In the genomic region with DNA sequence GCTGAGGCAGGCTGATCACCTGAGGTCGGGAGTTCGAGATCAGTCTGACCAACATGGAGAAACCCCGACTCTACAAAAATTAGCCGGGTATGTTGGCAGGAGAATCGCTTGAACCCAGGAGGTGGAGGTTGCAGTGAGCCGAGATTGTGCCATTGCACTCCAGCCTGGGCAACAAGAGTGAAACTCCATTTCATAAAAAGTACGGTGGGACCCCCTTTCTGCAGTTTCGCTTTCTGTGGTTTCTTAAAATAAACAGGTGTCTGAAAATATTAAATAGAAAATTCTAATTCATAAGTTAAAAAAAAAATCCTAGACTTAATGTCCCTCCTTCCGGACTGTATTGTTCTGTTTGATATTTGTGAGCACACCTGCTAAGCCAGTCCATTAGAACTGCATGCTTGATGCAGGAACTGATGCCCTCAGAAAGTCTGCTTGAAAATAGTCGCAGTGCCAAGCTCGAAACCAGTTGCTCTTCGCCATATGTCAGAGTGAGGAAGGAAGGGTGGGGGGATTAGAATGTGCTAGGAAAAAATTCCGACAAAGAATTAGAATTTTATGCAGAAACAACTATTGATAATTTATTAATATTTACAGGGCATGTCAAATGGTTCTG, we compare ENCODE assay signal across 1 cellular context.
TF ChIP-seq lines count a peak whose summit lies in the region.

No MANE protein-coding gene starts in this region.

TF ChIP-seq in GM12878, 131 proteins besides CTCF, POLR2A, EP300 and RAD21 (continued from another document and continues in another):
- TF ChIP-seq, protein P1, sequence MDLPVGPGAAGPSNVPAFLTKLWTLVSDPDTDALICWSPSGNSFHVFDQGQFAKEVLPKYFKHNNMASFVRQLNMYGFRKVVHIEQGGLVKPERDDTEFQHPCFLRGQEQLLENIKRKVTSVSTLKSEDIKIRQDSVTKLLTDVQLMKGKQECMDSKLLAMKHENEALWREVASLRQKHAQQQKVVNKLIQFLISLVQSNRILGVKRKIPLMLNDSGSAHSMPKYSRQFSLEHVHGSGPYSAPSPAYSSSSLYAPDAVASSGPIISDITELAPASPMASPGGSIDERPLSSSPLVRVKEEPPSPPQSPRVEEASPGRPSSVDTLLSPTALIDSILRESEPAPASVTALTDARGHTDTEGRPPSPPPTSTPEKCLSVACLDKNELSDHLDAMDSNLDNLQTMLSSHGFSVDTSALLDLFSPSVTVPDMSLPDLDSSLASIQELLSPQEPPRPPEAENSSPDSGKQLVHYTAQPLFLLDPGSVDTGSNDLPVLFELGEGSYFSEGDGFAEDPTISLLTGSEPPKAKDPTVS (IDR thresholded peaks at IDR 0.05; ENCODE audit: low read depth, low read length) = no peak
- TF ChIP-seq TCF12 (IDR thresholded peaks at IDR 0.05; ENCODE audit: low read depth, low read length) (no peak), SUPT20H (IDR thresholded peaks at IDR 0.05; ENCODE audit: borderline replicate concordance, control insufficient read depth, low read depth, low read length) (no peak), PML (IDR thresholded peaks at IDR 0.05; ENCODE audit: low read length) (0 out of 2 replicates have a peak, but pooled peaks have one; percentile 14), BRCA1 (IDR thresholded peaks at IDR 0.05; ENCODE audit: low read depth, low read length) (no peak), ZNF384 (IDR thresholded peaks at IDR 0.05; ENCODE audit: borderline replicate concordance, low read depth, low read length) (0 out of 2 replicates have a peak, but pooled peaks have one; percentile 13), BCL11A (IDR thresholded peaks at IDR 0.05; ENCODE audit: low read depth, low read length) (no peak), SRF (IDR thresholded peaks at IDR 0.05; ENCODE audit: low read depth in 2 of 2, low read length in 2 of 2) (no peak), KDM1A (IDR thresholded peaks at IDR 0.05; ENCODE audit: borderline replicate concordance) (no peak), ZNF207 (IDR thresholded peaks at IDR 0.05; ENCODE audit: borderline replicate concordance) (no peak), ESRRA (IDR thresholded peaks at IDR 0.05; ENCODE audit: low read length) (no peak), BMI1 (IDR thresholded peaks at IDR 0.05; ENCODE audit: borderline replicate concordance) (no peak), IKZF1 (conservative IDR thresholded peaks at IDR 0.05) (no peak), ZNF217 (IDR thresholded peaks at IDR 0.05) (no peak), CBX3 (IDR thresholded peaks at IDR 0.05; ENCODE audit: borderline replicate concordance, low read depth) (no peak), POLR2AphosphoS2 (IDR thresholded peaks at IDR 0.05; ENCODE audit: low read depth, low read length) (no peak), SMAD5 (IDR thresholded peaks at IDR 0.05; ENCODE audit: low read depth) (no peak), ASH2L (IDR thresholded peaks at IDR 0.05; ENCODE audit: borderline replicate concordance, low read depth) (no peak), MXI1 (IDR thresholded peaks at IDR 0.05; ENCODE audit: low read depth, low read length) (no peak), NFXL1 (IDR thresholded peaks at IDR 0.05; ENCODE audit: borderline replicate concordance) (no peak), MTA3 (IDR thresholded peaks at IDR 0.05; ENCODE audit: borderline replicate concordance, low read length) (peak; percentile 52; the same call in 1 of the 2 replicates), NFYA (IDR thresholded peaks at IDR 0.05; ENCODE audit: borderline replicate concordance, low read depth, low read length) (no peak), TARDBP (IDR thresholded peaks at IDR 0.05; ENCODE audit: borderline replicate concordance) (no peak), MEF2A (IDR thresholded peaks at IDR 0.05; ENCODE audit: insufficient read depth, low read depth, low read length) (no peak), SREBF1 (IDR thresholded peaks at IDR 0.05; ENCODE audit: low read length) (no peak), YBX1 (IDR thresholded peaks at IDR 0.05) (no peak), FOS (IDR thresholded peaks at IDR 0.05; ENCODE audit: borderline replicate concordance, extremely low read depth, insufficient read length) (no peak), ZNF274 (IDR thresholded peaks at IDR 0.05; ENCODE audit: insufficient read depth, insufficient read length) (no peak), CBX5 (IDR thresholded peaks at IDR 0.05; ENCODE audit: low read depth) (0 out of 2 replicates have a peak, but pooled peaks have one; percentile 39), WRNIP1 (IDR thresholded peaks at IDR 0.05; ENCODE audit: borderline replicate concordance, low read depth, low read length) (no peak), SMARCA5 (IDR thresholded peaks at IDR 0.05) (0 out of 2 replicates have a peak, but pooled peaks have one; percentile 10), FOXM1 (IDR thresholded peaks at IDR 0.05; ENCODE audit: low read depth, low read length) (no peak), NFIC (IDR thresholded peaks at IDR 0.05; ENCODE audit: low read depth, low read length) (peak; percentile 40; the same call in 1 of the 2 replicates)
- TF ChIP-seq, protein P2, sequence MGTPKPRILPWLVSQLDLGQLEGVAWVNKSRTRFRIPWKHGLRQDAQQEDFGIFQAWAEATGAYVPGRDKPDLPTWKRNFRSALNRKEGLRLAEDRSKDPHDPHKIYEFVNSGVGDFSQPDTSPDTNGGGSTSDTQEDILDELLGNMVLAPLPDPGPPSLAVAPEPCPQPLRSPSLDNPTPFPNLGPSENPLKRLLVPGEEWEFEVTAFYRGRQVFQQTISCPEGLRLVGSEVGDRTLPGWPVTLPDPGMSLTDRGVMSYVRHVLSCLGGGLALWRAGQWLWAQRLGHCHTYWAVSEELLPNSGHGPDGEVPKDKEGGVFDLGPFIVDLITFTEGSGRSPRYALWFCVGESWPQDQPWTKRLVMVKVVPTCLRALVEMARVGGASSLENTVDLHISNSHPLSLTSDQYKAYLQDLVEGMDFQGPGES (IDR thresholded peaks at IDR 0.05) = no peak
- TF ChIP-seq, protein P3, sequence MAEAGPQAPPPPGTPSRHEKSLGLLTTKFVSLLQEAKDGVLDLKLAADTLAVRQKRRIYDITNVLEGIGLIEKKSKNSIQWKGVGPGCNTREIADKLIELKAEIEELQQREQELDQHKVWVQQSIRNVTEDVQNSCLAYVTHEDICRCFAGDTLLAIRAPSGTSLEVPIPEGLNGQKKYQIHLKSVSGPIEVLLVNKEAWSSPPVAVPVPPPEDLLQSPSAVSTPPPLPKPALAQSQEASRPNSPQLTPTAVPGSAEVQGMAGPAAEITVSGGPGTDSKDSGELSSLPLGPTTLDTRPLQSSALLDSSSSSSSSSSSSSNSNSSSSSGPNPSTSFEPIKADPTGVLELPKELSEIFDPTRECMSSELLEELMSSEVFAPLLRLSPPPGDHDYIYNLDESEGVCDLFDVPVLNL (IDR thresholded peaks at IDR 0.05; ENCODE audit: low read depth, low read length) = no peak
- TF ChIP-seq, protein P4, sequence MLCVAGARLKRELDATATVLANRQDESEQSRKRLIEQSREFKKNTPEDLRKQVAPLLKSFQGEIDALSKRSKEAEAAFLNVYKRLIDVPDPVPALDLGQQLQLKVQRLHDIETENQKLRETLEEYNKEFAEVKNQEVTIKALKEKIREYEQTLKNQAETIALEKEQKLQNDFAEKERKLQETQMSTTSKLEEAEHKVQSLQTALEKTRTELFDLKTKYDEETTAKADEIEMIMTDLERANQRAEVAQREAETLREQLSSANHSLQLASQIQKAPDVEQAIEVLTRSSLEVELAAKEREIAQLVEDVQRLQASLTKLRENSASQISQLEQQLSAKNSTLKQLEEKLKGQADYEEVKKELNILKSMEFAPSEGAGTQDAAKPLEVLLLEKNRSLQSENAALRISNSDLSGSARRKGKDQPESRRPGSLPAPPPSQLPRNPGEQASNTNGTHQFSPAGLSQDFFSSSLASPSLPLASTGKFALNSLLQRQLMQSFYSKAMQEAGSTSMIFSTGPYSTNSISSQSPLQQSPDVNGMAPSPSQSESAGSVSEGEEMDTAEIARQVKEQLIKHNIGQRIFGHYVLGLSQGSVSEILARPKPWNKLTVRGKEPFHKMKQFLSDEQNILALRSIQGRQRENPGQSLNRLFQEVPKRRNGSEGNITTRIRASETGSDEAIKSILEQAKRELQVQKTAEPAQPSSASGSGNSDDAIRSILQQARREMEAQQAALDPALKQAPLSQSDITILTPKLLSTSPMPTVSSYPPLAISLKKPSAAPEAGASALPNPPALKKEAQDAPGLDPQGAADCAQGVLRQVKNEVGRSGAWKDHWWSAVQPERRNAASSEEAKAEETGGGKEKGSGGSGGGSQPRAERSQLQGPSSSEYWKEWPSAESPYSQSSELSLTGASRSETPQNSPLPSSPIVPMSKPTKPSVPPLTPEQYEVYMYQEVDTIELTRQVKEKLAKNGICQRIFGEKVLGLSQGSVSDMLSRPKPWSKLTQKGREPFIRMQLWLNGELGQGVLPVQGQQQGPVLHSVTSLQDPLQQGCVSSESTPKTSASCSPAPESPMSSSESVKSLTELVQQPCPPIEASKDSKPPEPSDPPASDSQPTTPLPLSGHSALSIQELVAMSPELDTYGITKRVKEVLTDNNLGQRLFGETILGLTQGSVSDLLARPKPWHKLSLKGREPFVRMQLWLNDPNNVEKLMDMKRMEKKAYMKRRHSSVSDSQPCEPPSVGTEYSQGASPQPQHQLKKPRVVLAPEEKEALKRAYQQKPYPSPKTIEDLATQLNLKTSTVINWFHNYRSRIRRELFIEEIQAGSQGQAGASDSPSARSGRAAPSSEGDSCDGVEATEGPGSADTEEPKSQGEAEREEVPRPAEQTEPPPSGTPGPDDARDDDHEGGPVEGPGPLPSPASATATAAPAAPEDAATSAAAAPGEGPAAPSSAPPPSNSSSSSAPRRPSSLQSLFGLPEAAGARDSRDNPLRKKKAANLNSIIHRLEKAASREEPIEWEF (IDR thresholded peaks at IDR 0.05; ENCODE audit: insufficient replicate concordance, low read depth, low read length) = no peak
- TF ChIP-seq, protein P5, sequence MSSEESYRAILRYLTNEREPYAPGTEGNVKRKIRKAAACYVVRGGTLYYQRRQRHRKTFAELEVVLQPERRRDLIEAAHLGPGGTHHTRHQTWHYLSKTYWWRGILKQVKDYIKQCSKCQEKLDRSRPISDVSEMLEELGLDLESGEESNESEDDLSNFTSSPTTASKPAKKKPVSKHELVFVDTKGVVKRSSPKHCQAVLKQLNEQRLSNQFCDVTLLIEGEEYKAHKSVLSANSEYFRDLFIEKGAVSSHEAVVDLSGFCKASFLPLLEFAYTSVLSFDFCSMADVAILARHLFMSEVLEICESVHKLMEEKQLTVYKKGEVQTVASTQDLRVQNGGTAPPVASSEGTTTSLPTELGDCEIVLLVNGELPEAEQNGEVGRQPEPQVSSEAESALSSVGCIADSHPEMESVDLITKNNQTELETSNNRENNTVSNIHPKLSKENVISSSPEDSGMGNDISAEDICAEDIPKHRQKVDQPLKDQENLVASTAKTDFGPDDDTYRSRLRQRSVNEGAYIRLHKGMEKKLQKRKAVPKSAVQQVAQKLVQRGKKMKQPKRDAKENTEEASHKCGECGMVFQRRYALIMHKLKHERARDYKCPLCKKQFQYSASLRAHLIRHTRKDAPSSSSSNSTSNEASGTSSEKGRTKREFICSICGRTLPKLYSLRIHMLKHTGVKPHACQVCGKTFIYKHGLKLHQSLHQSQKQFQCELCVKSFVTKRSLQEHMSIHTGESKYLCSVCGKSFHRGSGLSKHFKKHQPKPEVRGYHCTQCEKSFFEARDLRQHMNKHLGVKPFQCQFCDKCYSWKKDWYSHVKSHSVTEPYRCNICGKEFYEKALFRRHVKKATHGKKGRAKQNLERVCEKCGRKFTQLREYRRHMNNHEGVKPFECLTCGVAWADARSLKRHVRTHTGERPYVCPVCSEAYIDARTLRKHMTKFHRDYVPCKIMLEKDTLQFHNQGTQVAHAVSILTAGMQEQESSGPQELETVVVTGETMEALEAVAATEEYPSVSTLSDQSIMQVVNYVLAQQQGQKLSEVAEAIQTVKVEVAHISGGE (CRISPR knock-in tag; IDR thresholded peaks at IDR 0.05) = no peak
- TF ChIP-seq, protein P6, sequence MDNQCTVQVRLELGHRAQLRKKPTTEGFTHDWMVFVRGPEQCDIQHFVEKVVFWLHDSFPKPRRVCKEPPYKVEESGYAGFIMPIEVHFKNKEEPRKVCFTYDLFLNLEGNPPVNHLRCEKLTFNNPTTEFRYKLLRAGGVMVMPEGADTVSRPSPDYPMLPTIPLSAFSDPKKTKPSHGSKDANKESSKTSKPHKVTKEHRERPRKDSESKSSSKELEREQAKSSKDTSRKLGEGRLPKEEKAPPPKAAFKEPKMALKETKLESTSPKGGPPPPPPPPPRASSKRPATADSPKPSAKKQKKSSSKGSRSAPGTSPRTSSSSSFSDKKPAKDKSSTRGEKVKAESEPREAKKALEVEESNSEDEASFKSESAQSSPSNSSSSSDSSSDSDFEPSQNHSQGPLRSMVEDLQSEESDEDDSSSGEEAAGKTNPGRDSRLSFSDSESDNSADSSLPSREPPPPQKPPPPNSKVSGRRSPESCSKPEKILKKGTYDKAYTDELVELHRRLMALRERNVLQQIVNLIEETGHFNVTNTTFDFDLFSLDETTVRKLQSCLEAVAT (IDR thresholded peaks at IDR 0.05) = no peak
- TF ChIP-seq, protein P7, sequence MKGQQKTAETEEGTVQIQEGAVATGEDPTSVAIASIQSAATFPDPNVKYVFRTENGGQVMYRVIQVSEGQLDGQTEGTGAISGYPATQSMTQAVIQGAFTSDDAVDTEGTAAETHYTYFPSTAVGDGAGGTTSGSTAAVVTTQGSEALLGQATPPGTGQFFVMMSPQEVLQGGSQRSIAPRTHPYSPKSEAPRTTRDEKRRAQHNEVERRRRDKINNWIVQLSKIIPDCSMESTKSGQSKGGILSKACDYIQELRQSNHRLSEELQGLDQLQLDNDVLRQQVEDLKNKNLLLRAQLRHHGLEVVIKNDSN (IDR thresholded peaks at IDR 0.05; ENCODE audit: borderline replicate concordance, extremely low read length, insufficient read depth, low read depth, low read length) = no peak
- TF ChIP-seq, protein P8, sequence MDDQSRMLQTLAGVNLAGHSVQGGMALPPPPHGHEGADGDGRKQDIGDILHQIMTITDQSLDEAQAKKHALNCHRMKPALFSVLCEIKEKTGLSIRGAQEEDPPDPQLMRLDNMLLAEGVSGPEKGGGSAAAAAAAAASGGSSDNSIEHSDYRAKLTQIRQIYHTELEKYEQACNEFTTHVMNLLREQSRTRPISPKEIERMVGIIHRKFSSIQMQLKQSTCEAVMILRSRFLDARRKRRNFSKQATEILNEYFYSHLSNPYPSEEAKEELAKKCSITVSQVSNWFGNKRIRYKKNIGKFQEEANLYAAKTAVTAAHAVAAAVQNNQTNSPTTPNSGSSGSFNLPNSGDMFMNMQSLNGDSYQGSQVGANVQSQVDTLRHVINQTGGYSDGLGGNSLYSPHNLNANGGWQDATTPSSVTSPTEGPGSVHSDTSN (IDR thresholded peaks at IDR 0.05; ENCODE audit: insufficient replicate concordance, low read depth, low read length) = no peak
- TF ChIP-seq, protein P9, sequence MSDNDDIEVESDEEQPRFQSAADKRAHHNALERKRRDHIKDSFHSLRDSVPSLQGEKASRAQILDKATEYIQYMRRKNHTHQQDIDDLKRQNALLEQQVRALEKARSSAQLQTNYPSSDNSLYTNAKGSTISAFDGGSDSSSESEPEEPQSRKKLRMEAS (IDR thresholded peaks at IDR 0.05; ENCODE audit: low read depth, low read length) = no peak
